In the genomic region with DNA sequence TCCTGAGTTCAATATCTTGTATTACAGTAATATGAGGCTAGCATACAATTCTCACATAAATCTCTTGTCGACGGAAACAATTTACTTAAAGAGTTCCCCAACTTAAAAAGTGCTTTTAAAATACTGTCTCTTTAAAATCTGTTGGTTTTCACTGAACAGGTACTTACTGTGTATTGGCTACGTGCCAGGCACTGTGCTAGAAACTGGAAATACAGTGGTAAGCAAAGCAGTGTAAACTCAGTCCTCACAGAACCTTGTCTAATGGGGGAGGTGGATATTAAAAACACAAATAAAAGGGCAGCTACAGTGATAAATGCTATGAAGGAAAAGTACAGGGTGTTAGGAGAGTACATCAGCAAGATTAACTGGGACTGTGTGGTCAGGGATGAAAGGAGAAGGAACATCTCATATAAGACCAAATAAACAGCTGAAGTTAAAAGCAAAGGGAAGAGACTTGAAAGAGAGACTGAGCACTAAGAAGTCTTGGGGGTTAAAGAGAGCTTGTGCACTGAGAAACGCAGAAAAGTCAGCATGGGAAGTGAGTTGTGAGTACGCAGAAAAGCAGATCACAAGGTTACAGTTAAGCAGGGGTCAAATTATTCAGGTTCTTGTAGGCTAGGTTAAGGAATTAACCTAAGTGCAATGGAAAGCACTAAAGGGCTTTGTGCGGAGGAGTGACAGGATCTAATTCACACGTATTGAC, we compare ENCODE assay signal across 20 cellular contexts. TPM values are rescaled to one million over a fixed set of nuclear protein-coding genes. Genes with fewer than 3 reads are reported as not detected.
DNase-seq lines count a peak whose midpoint lies in the region; ATAC-seq, FAIRE-seq and TF ChIP-seq lines count a peak whose summit lies in the region.
"Had no signal": no experiment of that assay in that cellular context is flagged by ENCODE, and none has a peak within 500 bp of the region (broad histone marks: within the 10 kb centered on the region; RNA-seq: fewer than 3 reads in every experiment).

No MANE protein-coding gene starts in this region.

- H3K9me3 Mint-ChIP-seq in stimulated activated memory B cell treated with anti-CD40 and anti-IgM and Interleukin-4, amounts not matched to agents 10 μg/mL and 1 μg/mL and 100 μg/mL, for 72 hours: no peaks in the 10 kb centered on the region
- H3K9me3 Mint-ChIP-seq: activated T-helper 2 cell treated with anti-CD3 and anti-CD28 coated beads, Interferon-gamma antibody, Interleukin-2, Interleukin-4, amounts not matched to agents 10 μg/mL and 5 μg/mL and 100 μg/mL, durations not matched to agents 14 hours and 24 hours and 36 hours; naive thymus-derived CD4-positive, alpha-beta T cell had no signal

- H3K4me3 ChIP-seq in MM.1S (ENCODE audit: low read length) (peak overlapping the region; percentile 28), K562 (no peak overlapping the region), aorta (ENCODE audit: low read length in 2 of 2) (no peak overlapping the region)
- H3K4me3 ChIP-seq: esophagus squamous epithelium, heart right ventricle, tibial artery had no signal

- no peak for FAIRE-seq in K562 (lab: Jason Lieb, UNC)
- FAIRE-seq: astrocyte had no signal

- H3K9ac ChIP-seq in MM.1S (ENCODE audit: low read length) (peak overlapping the region; percentile 41; the same call in 1 of the 2 replicates), K562 (ENCODE audit: insufficient read depth in 1 of 2, low read depth in 2 of 2, low read length in 2 of 2) (no peak overlapping the region)
- H3K9ac ChIP-seq: SK-N-SH had no signal

- H3K4me1 Mint-ChIP-seq in stimulated activated memory B cell treated with anti-CD40 and anti-IgM and Interleukin-4, amounts not matched to agents 10 μg/mL and 1 μg/mL and 100 μg/mL, for 72 hours: peaks cover 43% of the 10 kb centered on the region

- BruUV-seq in K562 (replicated peaks; lab: Mats Ljungman, UMichigan): no TSS peak

- H3K4me3 Mint-ChIP-seq in stimulated activated memory B cell treated with anti-CD40 and anti-IgM and Interleukin-4, amounts not matched to agents 10 μg/mL and 1 μg/mL and 100 μg/mL, for 72 hours: no peak overlapping the region
- H3K4me3 Mint-ChIP-seq: CD4-positive, CD25-positive, alpha-beta regulatory T cell; naive thymus-derived CD4-positive, alpha-beta T cell had no signal

- TF ChIP-seq RAD21 in K562 (CRISPR knock-in tag; conservative IDR thresholded peaks at IDR 0.05 in 1 of 2, IDR thresholded peaks at IDR 0.05 in 1 of 2): no peak

- H3K9me3 ChIP-seq in MM.1S (replicated peaks; ENCODE audit: insufficient read depth, low read length) (no peaks in the 10 kb centered on the region), K562 (replicated peaks; ENCODE audit: control insufficient read depth, insufficient read depth, low read depth, low read length) (no peaks in the 10 kb centered on the region), aorta (ENCODE audit: control insufficient read depth, low read length) (no peaks in the 10 kb centered on the region)
- H3K9me3 ChIP-seq: esophagus squamous epithelium, heart right ventricle, SK-N-SH, tibial artery had no signal

- no peaks in the 10 kb centered on the region for H3K27me3 Mint-ChIP-seq in stimulated activated memory B cell treated with anti-CD40 and anti-IgM and Interleukin-4, amounts not matched to agents 10 μg/mL and 1 μg/mL and 100 μg/mL, for 72 hours
- H3K27me3 Mint-ChIP-seq: CD4-positive, CD25-positive, alpha-beta regulatory T cell; naive thymus-derived CD4-positive, alpha-beta T cell had no signal

- no peaks in the 10 kb centered on the region for H4K20me1 ChIP-seq in MM.1S (ENCODE audit: insufficient read depth, low read length)
- no peaks in the 10 kb centered on the region for H4K20me1 ChIP-seq in K562 (replicated peaks; ENCODE audit: control insufficient read depth, insufficient read depth, low read length)

- no peak for TF ChIP-seq EP300 in K562 (IDR thresholded peaks at IDR 0.05; ENCODE audit: low read length)

- H3K79me2 ChIP-seq in MM.1S (ENCODE audit: low read length) (no peaks in the 10 kb centered on the region), K562 (ENCODE audit: control insufficient read depth, insufficient read depth, low read length) (no peaks in the 10 kb centered on the region)

- DNase-seq in DMS 273 (lab: John Stamatoyannopoulos, UW; ENCODE audit: unreplicated experiment) (peak; percentile 6), DMS 273 treated with DMSO at 0.1 percent for 48 hours (lab: John Stamatoyannopoulos, UW) (no peak), MM.1S (peak; percentile 91), K562 (ENCODE audit: extremely low read depth in 1 of 4, low spot score in 3 of 4) (no peak), aorta (no peak), T-helper 1 cell (no peak)
- DNase-seq: CD4-positive, CD25-positive, alpha-beta regulatory T cell; EL; esophagus squamous epithelium; heart right ventricle; naive thymus-derived CD4-positive, alpha-beta T cell; NCI-H1105; SK-N-SH; stimulated activated CD4-positive, alpha-beta T cell treated with anti-CD3 and anti-CD28 coated beads, Interleukin-1b, Interleukin-23, amount 100 ng/mL, for 48 hours; tibial artery had no signal

- in situ Hi-C loops in K562 (cut with MboI): no loop called here

- intact Hi-C loops in K562 (cut with micrococcal nuclease): no loop called here
- intact Hi-C loops in aorta (cut with DNase I): no loop called here

- H3K27me3 ChIP-seq in MM.1S (replicated peaks; ENCODE audit: insufficient read depth, low read length) (no peaks in the 10 kb centered on the region), K562 (ENCODE audit: control insufficient read depth in 2 of 2, insufficient read depth in 2 of 2, low read length in 2 of 2) (no peaks in the 10 kb centered on the region), aorta (ENCODE audit: control insufficient read depth in 1 of 2, insufficient read depth in 2 of 2, low read length in 1 of 2) (no peaks in the 10 kb centered on the region)
- H3K27me3 ChIP-seq: esophagus squamous epithelium, heart right ventricle, tibial artery had no signal

- H3F3A ChIP-seq in MM.1S (ENCODE audit: insufficient read depth, low read length): peaks cover 31% of the 10 kb centered on the region

- POLR2A ChIA-PET in K562 (lab: Yijun Ruan, JAX): no interaction called here

- H2AFZ ChIP-seq in MM.1S (ENCODE audit: low read length) (peak overlapping the region; percentile 20), K562 (ENCODE audit: low read depth, low read length) (no peak overlapping the region)

- H3K9me2 ChIP-seq in MM.1S (replicated peaks; ENCODE audit: insufficient read depth, low read length): no peaks in the 10 kb centered on the region
- H3K9me2 ChIP-seq: SK-N-SH had no signal

- H3K36me3 ChIP-seq in MM.1S (replicated peaks; ENCODE audit: insufficient read depth, low read length) (no peaks in the 10 kb centered on the region), K562 (ENCODE audit: control insufficient read depth, insufficient read depth, low read length) (peaks cover 5% of the 10 kb centered on the region; the same call in 2 of the 3 replicates), aorta (ENCODE audit: control insufficient read depth in 1 of 2, insufficient read depth in 2 of 2, low read length in 1 of 2) (no peaks in the 10 kb centered on the region)

- H3K9me1 ChIP-seq in K562 (ENCODE audit: control insufficient read depth, insufficient read depth, low read length): no peaks in the 10 kb centered on the region

- H3K4me1 ChIP-seq in MM.1S (ENCODE audit: low read length) (peaks cover 51% of the 10 kb centered on the region), K562 (replicated peaks in 1 of 2; ENCODE audit: control insufficient read depth in 2 of 2, insufficient read depth in 2 of 2, low read length in 2 of 2) (no peaks in the 10 kb centered on the region), aorta (ENCODE audit: control insufficient read depth in 1 of 2, insufficient read depth in 2 of 2, low read length in 2 of 2) (no peaks in the 10 kb centered on the region)
- H3K4me1 ChIP-seq: esophagus squamous epithelium, tibial artery had no signal

- peak overlapping the region; percentile 66 for H3K27ac Mint-ChIP-seq in stimulated activated memory B cell treated with anti-CD40 and anti-IgM and Interleukin-4, amounts not matched to agents 10 μg/mL and 1 μg/mL and 100 μg/mL, for 72 hours
- H3K27ac Mint-ChIP-seq: activated T-helper 2 cell treated with anti-CD3 and anti-CD28 coated beads, Interferon-gamma antibody, Interleukin-2, Interleukin-4, amounts not matched to agents 10 μg/mL and 5 μg/mL and 100 μg/mL, durations not matched to agents 14 hours and 24 hours and 36 hours; naive thymus-derived CD4-positive, alpha-beta T cell had no signal

- TF ChIP-seq CTCF in MM.1S (IDR thresholded peaks at IDR 0.05; ENCODE audit: low read length) (no peak), K562 (IDR thresholded peaks at IDR 0.05 in 2 of 3, conservative IDR thresholded peaks at IDR 0.05 in 1 of 3; ENCODE audit: insufficient read depth in 2 of 3, low read depth in 1 of 3, low read length in 3 of 3) (no peak)

- H3K4me2 ChIP-seq in MM.1S (ENCODE audit: low read depth, low read length) (peak overlapping the region; percentile 64), K562 (ENCODE audit: insufficient read depth, low read length) (no peak overlapping the region)
- H3K4me2 ChIP-seq: SK-N-SH had no signal

- CTCF ChIA-PET in K562 (lab: Yijun Ruan, JAX; ENCODE audit: low intra/inter-chr PET ratio): no interaction called here

- no peak for TF ChIP-seq POLR2A in K562 (conservative IDR thresholded peaks at IDR 0.05)

- WGBS in K562 (ENCODE audit: insufficient coverage, low coverage, missing lambda C conversion rate): 77% methylated on average over 7 of the region's 7 CpGs
- 75% methylated on average over 7 of the region's 7 CpGs for WGBS in aorta, 2 donors

- H3K36me3 Mint-ChIP-seq in stimulated activated memory B cell treated with anti-CD40 and anti-IgM and Interleukin-4, amounts not matched to agents 10 μg/mL and 1 μg/mL and 100 μg/mL, for 72 hours: peaks cover 47% of the 10 kb centered on the region

- H3K27ac ChIP-seq in MM.1S (ENCODE audit: low read length) (peak overlapping the region; percentile 75), K562 (ENCODE audit: extremely low read depth, low read depth, low read length) (no peak overlapping the region), aorta (ENCODE audit: low read depth in 1 of 2, low read length in 2 of 2) (no peak overlapping the region)
- H3K27ac ChIP-seq: 22Rv1, esophagus squamous epithelium, heart right ventricle, tibial artery had no signal

- no peak for ATAC-seq in K562
- peak; percentile 66 for ATAC-seq in stimulated activated memory B cell treated with anti-CD40 and anti-IgM and Interleukin-4, amounts not matched to agents 10 μg/mL and 1 μg/mL and 100 μg/mL, for 72 hours
- ATAC-seq in aorta (ENCODE audit: low FRiP score): no peak
- no peak for ATAC-seq in HG02571 (IDR thresholded peaks at IDR 0.05; ENCODE audit: unreplicated experiment)
- ATAC-seq: heart right ventricle; naive thymus-derived CD4-positive, alpha-beta T cell had no signal

RNA-seq across cellular contexts. Expression of a gene that starts 52.5 kb away (rescaled TPM):
- 44.7 and 124 TPM in 2 replicates for total RNA-seq in K562 (2011; cell fraction: chromatin; rRNA removed; ENCODE audit: low replicate concordance)
- total RNA-seq in K562 (2011; cell fraction: nucleolus; rRNA removed): 12.0 and 15.0 TPM in 2 replicates
- total RNA-seq in K562 (2011; cell fraction: nucleoplasm; rRNA removed): 32.2 and 35.7 TPM in 2 replicates
- 8.5 and 11.3 TPM in 2 replicates for total RNA-seq in K562 (2014; rRNA removed)
- total RNA-seq in K562 (2014; rRNA removed; fragmentation: Illumina TruSeq; extraction: Trizol): 12.8 and 14.8 TPM in 2 replicates
- 12.2 and 12.8 TPM in 2 replicates for total RNA-seq in K562 (2015; rRNA removed; fragmentation: Illumina TruSeq; extraction: Trizol)
- total RNA-seq in K562 (2021): 12.9 and 13.1 TPM in 2 replicates
- polyA plus RNA-seq in K562 (2011; rRNA removed): 15.0 TPM in 2 replicates
- 11.5 and 15.8 TPM in 2 replicates for polyA plus RNA-seq in K562 (2011; cell fraction: cytosol; rRNA removed)
- 49.5 and 56.9 TPM in 2 replicates for polyA plus RNA-seq in K562 (2011; cell fraction: nucleus; rRNA removed)
- polyA plus RNA-seq in K562 (2012): 9.3 and 14.8 TPM in 2 replicates
- 9.3 and 10.6 TPM in 2 replicates for polyA plus RNA-seq in K562 (2014; fragmentation: Illumina TruSeq; extraction: Trizol)
- polyA plus RNA-seq in K562 (2014; fragmentation: Nextera tagmentation; extraction: Ambion mirVana): 1 to 10 TPM; 5.5 to 7.9 TPM
- 9.0 and 9.3 TPM in 2 replicates for polyA plus RNA-seq in K562 (2014; rRNA removed)
- polyA minus RNA-seq in K562 (2011; rRNA and poly(A)+ RNA removed): 33.1 and 38.1 TPM in 2 replicates
- 7.1 and 8.9 TPM in 2 replicates for polyA minus RNA-seq in K562 (2011; cell fraction: cytosol; rRNA and poly(A)+ RNA removed)
- 21.0 and 39.4 TPM in 2 replicates for polyA minus RNA-seq in K562 (2011; cell fraction: nucleus; rRNA and poly(A)+ RNA removed)
- 10 to 100 TPM; 28.4 to 52.6 TPM for total RNA-seq in aorta
- polyA plus RNA-seq in aorta: 10 to 100 TPM; 11.4 to 31.5 TPM

Comparison
In these comparisons a context has a peak if more than half of its experiments do, and no peak if none do; other contexts are left out.
1. DNase-seq: peak in DMS 273 (single experiment) and MM.1S (single experiment); none in DMS 273 treated with DMSO at 0.1 percent for 48 hours (single experiment), K562 (0 of 4), aorta (0 of 2) and T-helper 1 cell (0 of 5).